ENCODE assay signal across 8 cellular contexts in genomic region chr9:15510789-15511575, GRCh38. TPM values are rescaled to one million over a fixed set of nuclear protein-coding genes. Genes with fewer than 3 reads are reported as not detected.
DNase-seq lines count a peak whose midpoint lies in the region; ATAC-seq and TF ChIP-seq lines count a peak whose summit lies in the region.

Gene PSIP1 (minus strand): TSS chr9:15510970. CDS start chr9:15510188, 782 bp downstream.

- H3K9ac ChIP-seq in SK-N-MC (ENCODE audit: insufficient read length): peak within 1 kb of the TSS; percentile 99

- H3K4me3 ChIP-seq in GM06990 (replicated peaks; ENCODE audit: low read depth, low read length) (peak within 1 kb of the TSS; percentile 87), NB4 (ENCODE audit: low read depth, low read length) (peak within 1 kb of the TSS; percentile 71), SK-N-MC (peak within 1 kb of the TSS; percentile 92)

- TF ChIP-seq CTCF in GM06990 (IDR thresholded peaks at IDR 0.05; ENCODE audit: insufficient read depth, low read length, poor library complexity, severe bottlenecking) (no peak), NB4 (IDR thresholded peaks at IDR 0.05; ENCODE audit: low read depth, low read length) (no peak), omental fat pad (IDR thresholded peaks at IDR 0.05) (no peak)

- TF ChIP-seq POLR2A in NB4 (IDR thresholded peaks at IDR 0.05; ENCODE audit: extremely low read depth, insufficient read length): peak; percentile 93

- peak within 1 kb of the TSS; percentile 99 for H3K27ac ChIP-seq in SK-N-MC
- peak within 1 kb of the TSS; percentile 93 for H3K27ac ChIP-seq in temporal lobe (ENCODE audit: low read depth, low read length)

- H3K36me3 ChIP-seq in GM06990 (ENCODE audit: control insufficient read depth, insufficient read depth, low read length) (no peaks in the 10 kb centered on the region; the same call in 1 of the 2 replicates), SK-N-MC (ENCODE audit: insufficient read depth, low read length) (peaks cover 39% of the 10 kb centered on the region)

- DNase-seq in GM06990 (ENCODE audit: extremely low read depth, insufficient read length): peak; percentile 99
- DNase-seq in NB4 (ENCODE audit: low read depth): peak; percentile 99
- DNase-seq in SK-N-MC (ENCODE audit: low read depth, low spot score): peak; percentile 72
- peak; percentile 84 for DNase-seq in activated naive CD4-positive, alpha-beta T cell treated with anti-CD3 and anti-CD28 coated beads, Interleukin-2, amount 50 U/mL, for 16 hours
- DNase-seq in glomerular endothelial cell (ENCODE audit: extremely low read depth, low read depth, low spot score): peak; percentile 41
- DNase-seq in omental fat pad (ENCODE audit: low spot score): peak; percentile 31

- no peaks in the 10 kb centered on the region for H3K27me3 ChIP-seq in GM06990 (replicated peaks; ENCODE audit: control insufficient read depth, insufficient read depth, low read length)

- H3K9me3 ChIP-seq in SK-N-MC (ENCODE audit: low read depth, low read length): no peaks in the 10 kb centered on the region

- ATAC-seq in HG02571 (IDR thresholded peaks at IDR 0.05; ENCODE audit: unreplicated experiment) (peak; percentile 76), omental fat pad (ENCODE audit: low FRiP score) (peak; percentile 84)

RNA-seq across cellular contexts. Expression of gene PSIP1, which starts in this region (rescaled TPM):
- total RNA-seq in glomerular endothelial cell (25.8 and 48.4 TPM in 2 replicates), omental fat pad (10 to 100 TPM; 18.4 to 59.3 (median 22.6) TPM), temporal lobe (122 TPM)

Comparison
In these comparisons a context has a peak if more than half of its experiments do, and no peak if none do; other contexts are left out.
1. Peak in every context shown above with its lines: DNase-seq, ATAC-seq, H3K4me3 ChIP-seq and H3K27ac ChIP-seq.
2. DNase-seq: peak in every context shown above with its lines; median percentile 99 in GM06990; 99 in NB4; 84 in activated naive CD4-positive, alpha-beta T cell treated with anti-CD3 and anti-CD28 coated beads, Interleukin-2, amount 50 U/mL, for 16 hours; 72 in SK-N-MC; 41 in glomerular endothelial cell; 31 in omental fat pad.